In the genomic region with DNA sequence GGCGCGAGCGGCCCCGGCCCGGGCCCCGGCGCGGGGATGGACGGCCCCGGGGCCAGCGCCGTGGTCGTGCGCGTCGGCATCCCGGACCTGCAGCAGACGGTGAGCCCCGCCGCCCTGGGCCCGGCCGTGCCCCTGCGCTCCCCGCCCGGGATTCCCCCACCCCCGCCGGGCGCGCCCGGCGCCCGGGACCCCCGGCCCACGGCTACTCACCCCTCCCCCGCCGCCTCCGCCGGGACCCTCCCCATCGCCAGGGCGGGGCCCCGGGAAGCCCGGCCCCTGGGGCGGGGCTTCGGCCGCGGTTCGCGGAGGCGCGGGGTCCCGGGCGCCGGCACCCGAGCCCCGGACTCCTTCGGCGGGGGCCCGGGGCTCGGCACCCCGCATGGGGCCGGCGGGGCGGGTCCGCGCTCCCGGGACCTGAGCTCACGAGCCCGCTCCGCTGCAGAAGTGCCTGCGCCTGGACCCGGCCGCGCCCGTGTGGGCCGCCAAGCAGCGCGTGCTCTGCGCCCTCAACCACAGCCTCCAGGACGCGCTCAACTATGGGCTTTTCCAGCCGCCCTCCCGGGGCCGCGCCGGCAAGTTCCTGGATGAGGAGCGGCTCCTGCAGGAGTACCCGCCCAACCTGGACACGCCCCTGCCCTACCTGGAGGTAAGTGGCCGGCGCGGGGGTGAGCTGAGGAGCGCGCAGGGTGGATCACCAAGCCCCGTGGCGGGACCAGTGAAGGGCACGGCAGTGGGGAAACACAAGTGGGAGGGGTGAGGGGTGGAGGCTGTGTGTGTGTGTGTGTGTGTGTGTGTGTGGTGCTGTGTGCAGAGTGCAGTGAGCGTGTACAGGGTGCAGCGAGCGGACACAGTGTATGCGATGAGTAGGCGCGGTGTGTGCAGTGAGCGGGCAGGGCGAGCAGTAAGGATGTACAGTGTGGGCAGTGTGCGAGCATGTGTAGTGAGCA, we compare ENCODE assay signal across 1 cellular context.
A peak's percentile ranks its signal among the peaks of the same experiment; 100 is the strongest.
TF ChIP-seq lines count a peak whose summit lies in the region.

No MANE protein-coding gene starts in this region.

TF ChIP-seq in HEK293, 187 proteins besides CTCF, POLR2A, EP300 and RAD21 (continued from another document):
- TF ChIP-seq ZNF350 (tag by site-specific recombination; IDR thresholded peaks at IDR 0.05) (no peak), ZNF610 (tag by site-specific recombination; IDR thresholded peaks at IDR 0.05; ENCODE audit: borderline replicate concordance) (peak; percentile 98), ZNF239 (tag by site-specific recombination; IDR thresholded peaks at IDR 0.05) (no peak), ZNF521 (tag by site-specific recombination; IDR thresholded peaks at IDR 0.05) (no peak), KLF1 (tag by site-specific recombination; IDR thresholded peaks at IDR 0.05) (peak; percentile 97), ZNF426 (tag by site-specific recombination; IDR thresholded peaks at IDR 0.05) (no peak), ZNF404 (tag by site-specific recombination; IDR thresholded peaks at IDR 0.05) (no peak), ZBTB7A (tag by site-specific recombination; IDR thresholded peaks at IDR 0.05; ENCODE audit: low read depth) (no peak), GFI1B (tag by site-specific recombination; IDR thresholded peaks at IDR 0.05) (no peak), ZNF624 (tag by site-specific recombination; IDR thresholded peaks at IDR 0.05) (no peak), ZNF621 (tag by site-specific recombination; IDR thresholded peaks at IDR 0.05) (no peak), SP7 (tag by site-specific recombination; IDR thresholded peaks at IDR 0.05) (peak; percentile 34; the same call in 1 of the 2 replicates), ZNF133 (tag by site-specific recombination; IDR thresholded peaks at IDR 0.05) (peak; percentile 37; the same call in 1 of the 2 replicates), IKZF3 (tag by site-specific recombination; IDR thresholded peaks at IDR 0.05) (peak; percentile 36; the same call in 1 of the 2 replicates), ZFP41 (tag by site-specific recombination; IDR thresholded peaks at IDR 0.05; ENCODE audit: borderline replicate concordance) (no peak), ZNF600 (tag by site-specific recombination; IDR thresholded peaks at IDR 0.05) (peak; percentile 40; the same call in 1 of the 2 replicates), ZNF146 (tag by site-specific recombination; IDR thresholded peaks at IDR 0.05) (no peak), ZNF549 (tag by site-specific recombination; IDR thresholded peaks at IDR 0.05) (no peak), ZNF324 (tag by site-specific recombination; IDR thresholded peaks at IDR 0.05) (0 out of 2 replicates have a peak, but pooled peaks have one; percentile 17)
- TF ChIP-seq, protein P1, sequence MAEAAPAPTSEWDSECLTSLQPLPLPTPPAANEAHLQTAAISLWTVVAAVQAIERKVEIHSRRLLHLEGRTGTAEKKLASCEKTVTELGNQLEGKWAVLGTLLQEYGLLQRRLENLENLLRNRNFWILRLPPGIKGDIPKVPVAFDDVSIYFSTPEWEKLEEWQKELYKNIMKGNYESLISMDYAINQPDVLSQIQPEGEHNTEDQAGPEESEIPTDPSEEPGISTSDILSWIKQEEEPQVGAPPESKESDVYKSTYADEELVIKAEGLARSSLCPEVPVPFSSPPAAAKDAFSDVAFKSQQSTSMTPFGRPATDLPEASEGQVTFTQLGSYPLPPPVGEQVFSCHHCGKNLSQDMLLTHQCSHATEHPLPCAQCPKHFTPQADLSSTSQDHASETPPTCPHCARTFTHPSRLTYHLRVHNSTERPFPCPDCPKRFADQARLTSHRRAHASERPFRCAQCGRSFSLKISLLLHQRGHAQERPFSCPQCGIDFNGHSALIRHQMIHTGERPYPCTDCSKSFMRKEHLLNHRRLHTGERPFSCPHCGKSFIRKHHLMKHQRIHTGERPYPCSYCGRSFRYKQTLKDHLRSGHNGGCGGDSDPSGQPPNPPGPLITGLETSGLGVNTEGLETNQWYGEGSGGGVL (tag by site-specific recombination; IDR thresholded peaks at IDR 0.05) = peak; percentile 75
- TF ChIP-seq, protein P2, sequence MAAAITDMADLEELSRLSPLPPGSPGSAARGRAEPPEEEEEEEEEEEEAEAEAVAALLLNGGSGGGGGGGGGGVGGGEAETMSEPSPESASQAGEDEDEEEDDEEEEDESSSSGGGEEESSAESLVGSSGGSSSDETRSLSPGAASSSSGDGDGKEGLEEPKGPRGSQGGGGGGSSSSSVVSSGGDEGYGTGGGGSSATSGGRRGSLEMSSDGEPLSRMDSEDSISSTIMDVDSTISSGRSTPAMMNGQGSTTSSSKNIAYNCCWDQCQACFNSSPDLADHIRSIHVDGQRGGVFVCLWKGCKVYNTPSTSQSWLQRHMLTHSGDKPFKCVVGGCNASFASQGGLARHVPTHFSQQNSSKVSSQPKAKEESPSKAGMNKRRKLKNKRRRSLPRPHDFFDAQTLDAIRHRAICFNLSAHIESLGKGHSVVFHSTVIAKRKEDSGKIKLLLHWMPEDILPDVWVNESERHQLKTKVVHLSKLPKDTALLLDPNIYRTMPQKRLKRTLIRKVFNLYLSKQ (tag by site-specific recombination; IDR thresholded peaks at IDR 0.05; ENCODE audit: borderline replicate concordance) = no peak
- TF ChIP-seq, protein P3, sequence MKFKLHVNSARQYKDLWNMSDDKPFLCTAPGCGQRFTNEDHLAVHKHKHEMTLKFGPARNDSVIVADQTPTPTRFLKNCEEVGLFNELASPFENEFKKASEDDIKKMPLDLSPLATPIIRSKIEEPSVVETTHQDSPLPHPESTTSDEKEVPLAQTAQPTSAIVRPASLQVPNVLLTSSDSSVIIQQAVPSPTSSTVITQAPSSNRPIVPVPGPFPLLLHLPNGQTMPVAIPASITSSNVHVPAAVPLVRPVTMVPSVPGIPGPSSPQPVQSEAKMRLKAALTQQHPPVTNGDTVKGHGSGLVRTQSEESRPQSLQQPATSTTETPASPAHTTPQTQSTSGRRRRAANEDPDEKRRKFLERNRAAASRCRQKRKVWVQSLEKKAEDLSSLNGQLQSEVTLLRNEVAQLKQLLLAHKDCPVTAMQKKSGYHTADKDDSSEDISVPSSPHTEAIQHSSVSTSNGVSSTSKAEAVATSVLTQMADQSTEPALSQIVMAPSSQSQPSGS (tag by site-specific recombination; IDR thresholded peaks at IDR 0.05; ENCODE audit: low read depth) = no peak
- TF ChIP-seq, protein P4, sequence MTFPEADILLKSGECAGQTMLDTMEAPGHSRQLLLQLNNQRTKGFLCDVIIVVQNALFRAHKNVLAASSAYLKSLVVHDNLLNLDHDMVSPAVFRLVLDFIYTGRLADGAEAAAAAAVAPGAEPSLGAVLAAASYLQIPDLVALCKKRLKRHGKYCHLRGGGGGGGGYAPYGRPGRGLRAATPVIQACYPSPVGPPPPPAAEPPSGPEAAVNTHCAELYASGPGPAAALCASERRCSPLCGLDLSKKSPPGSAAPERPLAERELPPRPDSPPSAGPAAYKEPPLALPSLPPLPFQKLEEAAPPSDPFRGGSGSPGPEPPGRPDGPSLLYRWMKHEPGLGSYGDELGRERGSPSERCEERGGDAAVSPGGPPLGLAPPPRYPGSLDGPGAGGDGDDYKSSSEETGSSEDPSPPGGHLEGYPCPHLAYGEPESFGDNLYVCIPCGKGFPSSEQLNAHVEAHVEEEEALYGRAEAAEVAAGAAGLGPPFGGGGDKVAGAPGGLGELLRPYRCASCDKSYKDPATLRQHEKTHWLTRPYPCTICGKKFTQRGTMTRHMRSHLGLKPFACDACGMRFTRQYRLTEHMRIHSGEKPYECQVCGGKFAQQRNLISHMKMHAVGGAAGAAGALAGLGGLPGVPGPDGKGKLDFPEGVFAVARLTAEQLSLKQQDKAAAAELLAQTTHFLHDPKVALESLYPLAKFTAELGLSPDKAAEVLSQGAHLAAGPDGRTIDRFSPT (tag by site-specific recombination; IDR thresholded peaks at IDR 0.05) = no peak
- TF ChIP-seq, protein P5, sequence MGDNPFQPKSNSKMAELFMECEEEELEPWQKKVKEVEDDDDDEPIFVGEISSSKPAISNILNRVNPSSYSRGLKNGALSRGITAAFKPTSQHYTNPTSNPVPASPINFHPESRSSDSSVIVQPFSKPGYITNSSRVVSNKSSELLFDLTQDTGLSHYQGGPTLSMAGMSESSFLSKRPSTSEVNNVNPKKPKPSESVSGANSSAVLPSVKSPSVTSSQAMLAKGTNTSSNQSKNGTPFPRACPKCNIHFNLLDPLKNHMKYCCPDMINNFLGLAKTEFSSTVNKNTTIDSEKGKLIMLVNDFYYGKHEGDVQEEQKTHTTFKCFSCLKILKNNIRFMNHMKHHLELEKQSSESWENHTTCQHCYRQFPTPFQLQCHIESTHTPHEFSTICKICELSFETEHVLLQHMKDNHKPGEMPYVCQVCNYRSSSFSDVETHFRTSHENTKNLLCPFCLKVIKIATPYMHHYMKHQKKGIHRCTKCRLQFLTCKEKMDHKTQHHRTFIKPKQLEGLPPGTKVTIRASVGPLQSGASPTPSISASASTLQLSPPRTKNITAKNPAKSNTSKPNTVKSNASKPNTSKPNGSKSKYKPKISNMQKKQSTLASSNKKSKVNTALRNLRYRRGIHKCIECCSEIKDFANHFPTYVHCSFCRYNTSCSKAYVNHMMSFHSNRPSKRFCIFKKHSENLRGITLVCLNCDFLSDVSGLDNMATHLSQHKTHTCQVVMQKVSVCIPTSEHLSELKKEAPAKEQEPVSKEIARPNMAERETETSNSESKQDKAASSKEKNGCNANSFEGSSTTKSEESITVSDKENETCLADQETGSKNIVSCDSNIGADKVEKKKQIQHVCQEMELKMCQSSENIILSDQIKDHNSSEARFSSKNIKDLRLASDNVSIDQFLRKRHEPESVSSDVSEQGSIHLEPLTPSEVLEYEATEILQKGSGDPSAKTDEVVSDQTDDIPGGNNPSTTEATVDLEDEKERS (tag by site-specific recombination; IDR thresholded peaks at IDR 0.05) = no peak
- TF ChIP-seq, protein P6, sequence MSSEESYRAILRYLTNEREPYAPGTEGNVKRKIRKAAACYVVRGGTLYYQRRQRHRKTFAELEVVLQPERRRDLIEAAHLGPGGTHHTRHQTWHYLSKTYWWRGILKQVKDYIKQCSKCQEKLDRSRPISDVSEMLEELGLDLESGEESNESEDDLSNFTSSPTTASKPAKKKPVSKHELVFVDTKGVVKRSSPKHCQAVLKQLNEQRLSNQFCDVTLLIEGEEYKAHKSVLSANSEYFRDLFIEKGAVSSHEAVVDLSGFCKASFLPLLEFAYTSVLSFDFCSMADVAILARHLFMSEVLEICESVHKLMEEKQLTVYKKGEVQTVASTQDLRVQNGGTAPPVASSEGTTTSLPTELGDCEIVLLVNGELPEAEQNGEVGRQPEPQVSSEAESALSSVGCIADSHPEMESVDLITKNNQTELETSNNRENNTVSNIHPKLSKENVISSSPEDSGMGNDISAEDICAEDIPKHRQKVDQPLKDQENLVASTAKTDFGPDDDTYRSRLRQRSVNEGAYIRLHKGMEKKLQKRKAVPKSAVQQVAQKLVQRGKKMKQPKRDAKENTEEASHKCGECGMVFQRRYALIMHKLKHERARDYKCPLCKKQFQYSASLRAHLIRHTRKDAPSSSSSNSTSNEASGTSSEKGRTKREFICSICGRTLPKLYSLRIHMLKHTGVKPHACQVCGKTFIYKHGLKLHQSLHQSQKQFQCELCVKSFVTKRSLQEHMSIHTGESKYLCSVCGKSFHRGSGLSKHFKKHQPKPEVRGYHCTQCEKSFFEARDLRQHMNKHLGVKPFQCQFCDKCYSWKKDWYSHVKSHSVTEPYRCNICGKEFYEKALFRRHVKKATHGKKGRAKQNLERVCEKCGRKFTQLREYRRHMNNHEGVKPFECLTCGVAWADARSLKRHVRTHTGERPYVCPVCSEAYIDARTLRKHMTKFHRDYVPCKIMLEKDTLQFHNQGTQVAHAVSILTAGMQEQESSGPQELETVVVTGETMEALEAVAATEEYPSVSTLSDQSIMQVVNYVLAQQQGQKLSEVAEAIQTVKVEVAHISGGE (tag by site-specific recombination; conservative IDR thresholded peaks at IDR 0.05; ENCODE audit: low read depth) = no peak
- TF ChIP-seq, protein P7, sequence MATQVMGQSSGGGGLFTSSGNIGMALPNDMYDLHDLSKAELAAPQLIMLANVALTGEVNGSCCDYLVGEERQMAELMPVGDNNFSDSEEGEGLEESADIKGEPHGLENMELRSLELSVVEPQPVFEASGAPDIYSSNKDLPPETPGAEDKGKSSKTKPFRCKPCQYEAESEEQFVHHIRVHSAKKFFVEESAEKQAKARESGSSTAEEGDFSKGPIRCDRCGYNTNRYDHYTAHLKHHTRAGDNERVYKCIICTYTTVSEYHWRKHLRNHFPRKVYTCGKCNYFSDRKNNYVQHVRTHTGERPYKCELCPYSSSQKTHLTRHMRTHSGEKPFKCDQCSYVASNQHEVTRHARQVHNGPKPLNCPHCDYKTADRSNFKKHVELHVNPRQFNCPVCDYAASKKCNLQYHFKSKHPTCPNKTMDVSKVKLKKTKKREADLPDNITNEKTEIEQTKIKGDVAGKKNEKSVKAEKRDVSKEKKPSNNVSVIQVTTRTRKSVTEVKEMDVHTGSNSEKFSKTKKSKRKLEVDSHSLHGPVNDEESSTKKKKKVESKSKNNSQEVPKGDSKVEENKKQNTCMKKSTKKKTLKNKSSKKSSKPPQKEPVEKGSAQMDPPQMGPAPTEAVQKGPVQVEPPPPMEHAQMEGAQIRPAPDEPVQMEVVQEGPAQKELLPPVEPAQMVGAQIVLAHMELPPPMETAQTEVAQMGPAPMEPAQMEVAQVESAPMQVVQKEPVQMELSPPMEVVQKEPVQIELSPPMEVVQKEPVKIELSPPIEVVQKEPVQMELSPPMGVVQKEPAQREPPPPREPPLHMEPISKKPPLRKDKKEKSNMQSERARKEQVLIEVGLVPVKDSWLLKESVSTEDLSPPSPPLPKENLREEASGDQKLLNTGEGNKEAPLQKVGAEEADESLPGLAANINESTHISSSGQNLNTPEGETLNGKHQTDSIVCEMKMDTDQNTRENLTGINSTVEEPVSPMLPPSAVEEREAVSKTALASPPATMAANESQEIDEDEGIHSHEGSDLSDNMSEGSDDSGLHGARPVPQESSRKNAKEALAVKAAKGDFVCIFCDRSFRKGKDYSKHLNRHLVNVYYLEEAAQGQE (tag by site-specific recombination; IDR thresholded peaks at IDR 0.05) = no peak
- TF ChIP-seq, protein P8, sequence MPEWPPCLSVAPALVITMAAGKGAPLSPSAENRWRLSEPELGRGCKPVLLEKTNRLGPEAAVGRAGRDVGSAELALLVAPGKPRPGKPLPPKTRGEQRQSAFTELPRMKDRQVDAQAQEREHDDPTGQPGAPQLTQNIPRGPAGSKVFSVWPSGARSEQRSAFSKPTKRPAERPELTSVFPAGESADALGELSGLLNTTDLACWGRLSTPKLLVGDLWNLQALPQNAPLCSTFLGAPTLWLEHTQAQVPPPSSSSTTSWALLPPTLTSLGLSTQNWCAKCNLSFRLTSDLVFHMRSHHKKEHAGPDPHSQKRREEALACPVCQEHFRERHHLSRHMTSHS (tag by site-specific recombination; IDR thresholded peaks at IDR 0.05) = 0 out of 2 replicates have a peak, but pooled peaks have one; percentile 42
